1 cellular context compared by ENCODE assay signal in the genomic region with DNA sequence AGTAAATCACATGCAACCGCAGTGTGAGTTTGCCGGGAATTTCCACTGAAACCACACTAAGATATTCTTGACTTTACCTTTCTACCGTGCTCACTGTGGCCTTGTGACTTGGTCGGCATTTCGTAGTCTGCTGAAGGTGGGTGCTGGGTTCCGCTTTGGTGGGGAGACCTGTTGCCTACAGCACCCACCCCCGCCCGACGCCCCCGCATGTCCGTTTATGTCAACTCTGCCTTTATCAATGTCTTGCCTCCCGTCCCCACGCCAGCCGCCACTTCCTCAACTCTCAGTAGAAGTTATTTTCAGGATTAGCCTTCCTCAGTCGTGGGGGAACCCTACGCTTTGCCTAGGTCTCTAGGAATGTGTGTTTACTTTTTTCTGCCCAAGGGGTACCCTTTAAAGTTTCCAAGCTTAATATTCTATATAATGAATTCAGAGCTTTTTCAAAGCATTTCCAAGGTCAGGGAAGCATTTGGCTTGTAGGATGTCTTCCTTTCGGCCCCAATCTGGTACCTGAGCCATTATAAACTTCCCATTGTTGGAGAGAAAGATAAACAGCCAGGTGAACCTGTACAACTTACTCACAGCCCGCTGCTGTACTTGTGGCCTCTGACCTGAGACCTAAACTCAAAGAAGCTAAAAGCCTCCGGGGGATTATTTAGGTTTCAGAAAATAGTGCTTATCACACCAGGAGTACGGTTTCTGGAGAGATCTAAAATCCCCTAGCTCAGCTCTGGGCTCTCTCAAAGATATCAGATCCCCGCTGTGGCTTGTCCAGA.
TF ChIP-seq lines count a peak whose summit lies in the region.

No MANE protein-coding gene starts in this region.

TF ChIP-seq in GM12878, 131 proteins besides CTCF, POLR2A, EP300 and RAD21 (continued from another document):
- TF ChIP-seq ZBTB4 (CRISPR knock-in tag; IDR thresholded peaks at IDR 0.05) (no peak), CEBPZ (IDR thresholded peaks at IDR 0.05; ENCODE audit: low read depth, low read length) (no peak), EED (IDR thresholded peaks at IDR 0.05; ENCODE audit: low read depth) (0 out of 2 replicates have a peak, but pooled peaks have one; percentile 42), ZSCAN29 (IDR thresholded peaks at IDR 0.05) (no peak), ZNF384 (IDR thresholded peaks at IDR 0.05; ENCODE audit: borderline replicate concordance, low read depth, low read length) (no peak), E2F8 (IDR thresholded peaks at IDR 0.05; ENCODE audit: low read depth, partially characterized antibody) (no peak), CREM (IDR thresholded peaks at IDR 0.05; ENCODE audit: low read depth) (peak; percentile 88), SMAD5 (IDR thresholded peaks at IDR 0.05; ENCODE audit: low read depth) (peak; percentile 59; the same call in 1 of the 2 replicates), ATF3 (IDR thresholded peaks at IDR 0.05; ENCODE audit: borderline replicate concordance, extremely low read depth, low read depth, low read length) (no peak), MYC (IDR thresholded peaks at IDR 0.05; ENCODE audit: insufficient read depth, insufficient read length, insufficient replicate concordance, low read length, severe bottlenecking) (no peak), TCF12 (IDR thresholded peaks at IDR 0.05; ENCODE audit: low read depth, low read length) (peak; percentile 47; the same call in 1 of the 2 replicates), RB1 (IDR thresholded peaks at IDR 0.05; ENCODE audit: borderline replicate concordance) (no peak), NR2F1 (conservative IDR thresholded peaks at IDR 0.05) (peak; percentile 63), NR2C1 (IDR thresholded peaks at IDR 0.05) (no peak), KLF5 (IDR thresholded peaks at IDR 0.05; ENCODE audit: partially characterized antibody) (no peak), IKZF1 (conservative IDR thresholded peaks at IDR 0.05) (peak; percentile 90)
- TF ChIP-seq, protein P1, sequence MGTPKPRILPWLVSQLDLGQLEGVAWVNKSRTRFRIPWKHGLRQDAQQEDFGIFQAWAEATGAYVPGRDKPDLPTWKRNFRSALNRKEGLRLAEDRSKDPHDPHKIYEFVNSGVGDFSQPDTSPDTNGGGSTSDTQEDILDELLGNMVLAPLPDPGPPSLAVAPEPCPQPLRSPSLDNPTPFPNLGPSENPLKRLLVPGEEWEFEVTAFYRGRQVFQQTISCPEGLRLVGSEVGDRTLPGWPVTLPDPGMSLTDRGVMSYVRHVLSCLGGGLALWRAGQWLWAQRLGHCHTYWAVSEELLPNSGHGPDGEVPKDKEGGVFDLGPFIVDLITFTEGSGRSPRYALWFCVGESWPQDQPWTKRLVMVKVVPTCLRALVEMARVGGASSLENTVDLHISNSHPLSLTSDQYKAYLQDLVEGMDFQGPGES (IDR thresholded peaks at IDR 0.05): no peak
- TF ChIP-seq, protein P2, sequence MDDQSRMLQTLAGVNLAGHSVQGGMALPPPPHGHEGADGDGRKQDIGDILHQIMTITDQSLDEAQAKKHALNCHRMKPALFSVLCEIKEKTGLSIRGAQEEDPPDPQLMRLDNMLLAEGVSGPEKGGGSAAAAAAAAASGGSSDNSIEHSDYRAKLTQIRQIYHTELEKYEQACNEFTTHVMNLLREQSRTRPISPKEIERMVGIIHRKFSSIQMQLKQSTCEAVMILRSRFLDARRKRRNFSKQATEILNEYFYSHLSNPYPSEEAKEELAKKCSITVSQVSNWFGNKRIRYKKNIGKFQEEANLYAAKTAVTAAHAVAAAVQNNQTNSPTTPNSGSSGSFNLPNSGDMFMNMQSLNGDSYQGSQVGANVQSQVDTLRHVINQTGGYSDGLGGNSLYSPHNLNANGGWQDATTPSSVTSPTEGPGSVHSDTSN (IDR thresholded peaks at IDR 0.05; ENCODE audit: insufficient replicate concordance, low read depth, low read length): no peak
